Comparison of ENCODE assay signal across 8 cellular contexts in the genomic region with DNA sequence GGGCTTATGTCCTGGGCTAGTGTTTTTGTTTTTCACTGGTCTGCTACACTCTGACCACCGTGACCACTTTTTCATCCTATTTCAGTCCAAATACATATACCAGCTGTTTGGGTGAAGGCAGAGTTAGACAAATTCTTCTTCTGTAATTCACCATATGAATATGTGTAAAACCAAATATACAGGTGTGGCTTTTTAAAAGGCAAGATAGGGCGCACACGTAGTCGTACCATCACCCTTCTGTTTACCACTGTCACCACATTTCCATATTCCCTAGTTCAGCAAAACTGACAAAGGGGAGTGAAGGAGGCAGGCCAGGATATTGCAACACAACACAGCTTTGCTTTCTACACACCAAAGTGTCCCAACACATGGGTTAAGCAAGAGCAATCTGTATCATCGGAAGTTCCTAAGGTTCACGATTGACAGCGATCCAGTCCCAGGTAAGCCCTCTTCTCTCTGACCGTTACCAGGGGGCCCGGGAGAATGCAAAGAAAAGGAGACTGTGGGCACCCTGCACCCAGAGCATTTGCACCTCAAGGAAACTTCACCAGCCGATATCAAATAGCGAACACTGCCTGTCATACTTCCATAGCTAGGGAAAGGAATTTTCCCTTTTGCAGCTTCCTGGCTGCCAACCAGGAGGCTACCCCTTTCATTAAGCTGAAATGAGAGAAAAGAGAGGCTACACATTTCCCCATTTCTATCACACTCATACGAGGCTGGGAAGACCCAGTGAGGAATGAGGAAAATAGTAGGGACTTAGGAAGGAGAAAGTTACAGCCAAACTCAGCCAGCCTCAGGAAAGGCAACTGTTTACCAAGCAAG. TPM values are rescaled to one million over a fixed set of nuclear protein-coding genes. Genes with fewer than 3 reads are reported as not detected.
DNase-seq lines count a peak whose midpoint lies in the region; ATAC-seq and TF ChIP-seq lines count a peak whose summit lies in the region.

No MANE protein-coding gene starts in this region.

- H3K4me3 Mint-ChIP-seq in endothelial cell (ENCODE audit: unreplicated experiment): no peak overlapping the region

- H3K27me3 Mint-ChIP-seq in endothelial cell (ENCODE audit: unreplicated experiment): no peaks in the 10 kb centered on the region

- H3K9me3 Mint-ChIP-seq in endothelial cell (ENCODE audit: unreplicated experiment): no peaks in the 10 kb centered on the region

- ATAC-seq in GM18498 (IDR thresholded peaks at IDR 0.05; ENCODE audit: unreplicated experiment): peak; percentile 56
- no peak for ATAC-seq in HG03442 (IDR thresholded peaks at IDR 0.05; ENCODE audit: unreplicated experiment)

- no peaks in the 10 kb centered on the region for H3K36me3 Mint-ChIP-seq in endothelial cell (ENCODE audit: low read depth, unreplicated experiment)

- no peak for TF ChIP-seq CTCF in endothelial cell (IDR thresholded peaks at IDR 0.05; ENCODE audit: unreplicated experiment)

- peaks cover 45% of the 10 kb centered on the region for H3K4me1 Mint-ChIP-seq in endothelial cell (ENCODE audit: unreplicated experiment)

- H3K27ac Mint-ChIP-seq in endothelial cell (ENCODE audit: unreplicated experiment): peak overlapping the region; percentile 75

- DNase-seq in Kasumi-1 (lab: John Stamatoyannopoulos, UW) (peak; percentile 23 to 40), endothelial cell (ENCODE audit: low spot score) (no peak), pons (ENCODE audit: low spot score) (peak; percentile 50), NCI-H510A treated with DMSO at 0.1 percent for 48 hours (lab: John Stamatoyannopoulos, UW) (no peak), retina (no peak)
- DNase-seq in NK-92 treated with Interleukin-12 subunit alpha and Interleukin-12 subunit beta, amount 100 ng/mL, for 24 hours (lab: John Stamatoyannopoulos, UW): no peak

RNA-seq across cellular contexts. Expression of gene CREBBP, which starts 23.1 kb away (rescaled TPM):
- 66.3 TPM for total RNA-seq in endothelial cell (ENCODE audit: unreplicated experiment)

Comparison
In these comparisons a context has a peak if more than half of its experiments do, and no peak if none do; other contexts are left out.
1. DNase-seq: peak in Kasumi-1 (2 of 2) and pons (single experiment); none in endothelial cell (single experiment), NCI-H510A treated with DMSO at 0.1 percent for 48 hours (single experiment), retina (single experiment) and NK-92 treated with Interleukin-12 subunit alpha and Interleukin-12 subunit beta, amount 100 ng/mL, for 24 hours (single experiment).